Comparison of ENCODE assay signal across 8 cellular contexts in genomic region chr19:42313096-42313839, GRCh38. TPM values are rescaled to one million over a fixed set of nuclear protein-coding genes. Genes with fewer than 3 reads are reported as not detected.
A peak's percentile ranks its signal among the peaks of the same experiment; 100 is the strongest.
DNase-seq lines count a peak whose midpoint lies in the region; ATAC-seq, FAIRE-seq and TF ChIP-seq lines count a peak whose summit lies in the region.

Gene TMEM145 (plus strand): TSS chr19:42313309. CDS start chr19:42313377, 68 bp downstream.

- peaks cover 32% of the 10 kb centered on the region in 2 donors for H3K4me1 Mint-ChIP-seq in immature natural killer cell

- H3K56ac ChIP-seq in IMR-90 (ENCODE audit: extremely low read depth, insufficient read depth, low read length): no peak within 1 kb of the TSS

- no peak within 1 kb of the TSS for H4K91ac ChIP-seq in IMR-90 (ENCODE audit: insufficient read depth, low read depth, low read length)

- H2AFZ ChIP-seq in IMR-90 (replicated peaks; ENCODE audit: low read length, poor library complexity): peak within 1 kb of the TSS; percentile 87

- dilution Hi-C loops in IMR-90 (cut with HindIII; ENCODE audit: low sequenced_read_pairs, unreplicated experiment): no loop called here

- no peak for FAIRE-seq in bronchial epithelial cell (lab: Jason Lieb, UNC)

- no peak within 1 kb of the TSS for H3K4ac ChIP-seq in IMR-90 (ENCODE audit: low read depth, low read length)

- no peak within 1 kb of the TSS for H2BK120ac ChIP-seq in IMR-90 (ENCODE audit: low read depth, low read length)

- peak; percentile 52 for DNase-seq in IMR-90
- peak; percentile 53 for DNase-seq in RWPE1 (ENCODE audit: low spot score)
- no peak for DNase-seq in bronchial epithelial cell (ENCODE audit: low read depth)
- DNase-seq in immature natural killer cell: peak in 2 of 3 donors; percentile 28 to 38

- H2BK15ac ChIP-seq in IMR-90 (ENCODE audit: low read depth, low read length): no peak within 1 kb of the TSS

- H3K36me3 ChIP-seq in DOHH2 (ENCODE audit: control insufficient read depth, low read length): no peaks in the 10 kb centered on the region
- no peaks in the 10 kb centered on the region for H3K36me3 ChIP-seq in IMR-90 (ENCODE audit: control insufficient read depth, insufficient read depth, low read length)
- no peaks in the 10 kb centered on the region for H3K36me3 ChIP-seq in bronchial epithelial cell (ENCODE audit: control insufficient read depth, insufficient read depth, low read length)

- H4K8ac ChIP-seq in IMR-90 (ENCODE audit: low read depth in 2 of 2, low read length in 2 of 2): no peak within 1 kb of the TSS

- no peak within 1 kb of the TSS for H3K27ac Mint-ChIP-seq in immature natural killer cell

- TF ChIP-seq RAD21 in IMR-90 (IDR thresholded peaks at IDR 0.05; ENCODE audit: low read length): no peak

- no peaks in the 10 kb centered on the region for H3K36me3 Mint-ChIP-seq in immature natural killer cell

- H3K4me3 Mint-ChIP-seq in immature natural killer cell: peak within 1 kb of the TSS; percentile 54 to 73 (median 68)

- 0 out of 2 replicates have a peak, but pooled peaks cover 5% of the 10 kb centered on the region for H3F3A ChIP-seq in DOHH2 (ENCODE audit: control insufficient read depth, insufficient read depth)

- peak within 1 kb of the TSS; percentile 52 for H2AK9ac ChIP-seq in IMR-90 (replicated peaks; ENCODE audit: low read depth, low read length, poor library complexity)

- peaks cover 10% of the 10 kb centered on the region for H3K9me1 ChIP-seq in IMR-90 (ENCODE audit: insufficient read depth, low read length)

- in situ Hi-C loops in IMR-90 (cut with MboI; ENCODE audit: low sequenced_read_pairs): no loop called here

- no peak within 1 kb of the TSS for H3K18ac ChIP-seq in IMR-90 (ENCODE audit: low read depth, low read length)

- H3K4me1 ChIP-seq in DOHH2 (ENCODE audit: control insufficient read depth, low read length) (peaks cover 45% of the 10 kb centered on the region), IMR-90 (ENCODE audit: control insufficient read depth, insufficient read depth, low read length) (peaks cover 3% of the 10 kb centered on the region)

- no peaks in the 10 kb centered on the region for H3K9me3 Mint-ChIP-seq in immature natural killer cell

- H3K27me3 ChIP-seq in DOHH2 (ENCODE audit: control insufficient read depth, low read length): peaks cover 25% of the 10 kb centered on the region
- peaks cover 24% of the 10 kb centered on the region for H3K27me3 ChIP-seq in IMR-90 (ENCODE audit: control insufficient read depth, insufficient read depth, low read length)
- H3K27me3 ChIP-seq in bronchial epithelial cell (ENCODE audit: control insufficient read depth, insufficient read depth, low read length): peaks cover 9% of the 10 kb centered on the region

- no peak within 1 kb of the TSS for H3K14ac ChIP-seq in IMR-90 (replicated peaks; ENCODE audit: low read depth, low read length)

- H3K9me2 ChIP-seq in DOHH2 (replicated peaks; ENCODE audit: control insufficient read depth, low read length): no peaks in the 10 kb centered on the region

- WGBS in IMR-90 (ENCODE audit: extremely low coverage in 2 of 2, insufficient read length in 1 of 2), 2 experiments: 0% methylated on average over 1 of the region's 67 CpGs; no CpG with 5 or more reads in 1 of the 2 experiments

- ATAC-seq in IMR-90 (ENCODE audit: low read depth) (peak; percentile 92), HG03175 (IDR thresholded peaks at IDR 0.05; ENCODE audit: unreplicated experiment) (no peak), GM21723 (IDR thresholded peaks at IDR 0.05; ENCODE audit: unreplicated experiment) (no peak)

- no peaks in the 10 kb centered on the region for H3K9me3 ChIP-seq in DOHH2 (ENCODE audit: control insufficient read depth, insufficient read depth, low read length)
- no peaks in the 10 kb centered on the region for H3K9me3 ChIP-seq in IMR-90 (ENCODE audit: control insufficient read depth, insufficient read depth, low read length)

- no peak within 1 kb of the TSS for H3K23ac ChIP-seq in IMR-90 (ENCODE audit: low read depth, low read length)

- H3K79me2 ChIP-seq in DOHH2 (ENCODE audit: control insufficient read depth, low read length): no peaks in the 10 kb centered on the region

- H3K9ac ChIP-seq in IMR-90 (ENCODE audit: low read depth, low read length): no peak within 1 kb of the TSS

- H3K4me3 ChIP-seq in DOHH2 (ENCODE audit: low read length) (peak within 1 kb of the TSS; percentile 86), IMR-90 (ENCODE audit: insufficient read depth, low read depth, low read length) (peak within 1 kb of the TSS; percentile 36), bronchial epithelial cell (ENCODE audit: low read depth, low read length) (peak within 1 kb of the TSS; percentile 17), skin epidermis (peak within 1 kb of the TSS; percentile 4 to 50 (median 29))

- H4K20me1 ChIP-seq in DOHH2 (ENCODE audit: control insufficient read depth, insufficient read depth, low read depth, low read length) (no peaks in the 10 kb centered on the region), IMR-90 (ENCODE audit: insufficient read depth, low read length) (no peaks in the 10 kb centered on the region; the same call in 1 of the 2 replicates)

- CTCF ChIA-PET in IMR-90 (lab: Yijun Ruan, JAX): interaction anchor here (1.0 kb wide), 1 partner anchor 34 kb away, joined by 4 read pairs; no protein-coding TSS in a partner anchor
- CTCF ChIA-PET in RWPE1 (lab: Yijun Ruan, JAX): interaction anchor here (0.6 kb wide), 2 partner anchors 25 to 29 kb away, joined by 3 to 5 read pairs; no protein-coding TSS in a partner anchor

- no peak for TF ChIP-seq POLR2A in IMR-90 (IDR thresholded peaks at IDR 0.05; ENCODE audit: low read depth, low read length)

- no peak within 1 kb of the TSS for H2BK20ac ChIP-seq in IMR-90 (ENCODE audit: low read depth, low read length)

- H4K5ac ChIP-seq in IMR-90 (ENCODE audit: low read depth, low read length): no peak within 1 kb of the TSS

- no TSS peak for BruUV-seq in IMR-90 (replicated peaks; lab: Mats Ljungman, UMichigan)

- H3K27ac ChIP-seq in DOHH2 (ENCODE audit: low read depth, low read length) (no peak within 1 kb of the TSS), IMR-90 (ENCODE audit: insufficient read depth, low read length) (no peak within 1 kb of the TSS), RWPE1 (no peak within 1 kb of the TSS), skin epidermis (no peak within 1 kb of the TSS)

- intact Hi-C loops in IMR-90 (cut with micrococcal nuclease): no loop called here

- H2BK5ac ChIP-seq in IMR-90 (ENCODE audit: low read depth, low read length, poor library complexity, severe bottlenecking): no peak within 1 kb of the TSS

- peak within 1 kb of the TSS; percentile 95 for H3K4me2 ChIP-seq in DOHH2 (ENCODE audit: low read length)
- peak within 1 kb of the TSS; percentile 72 for H3K4me2 ChIP-seq in IMR-90 (ENCODE audit: low read depth, low read length)

- H3K27me3 Mint-ChIP-seq in immature natural killer cell (ENCODE audit: low read depth in 3 of 3): peaks cover 10 to 18% (median 15%) of the 10 kb centered on the region in 3 donors

- POLR2A ChIA-PET in IMR-90 (lab: Charles Lee; ENCODE audit: unreplicated experiment): no interaction called here
- POLR2A ChIA-PET in RWPE1 (lab: Yijun Ruan, JAX; ENCODE audit: low non-redundant PET): interaction anchor here (0.6 kb wide), 1 partner anchor 9 kb away, joined by 3 read pairs; no protein-coding TSS in a partner anchor

- no peaks in the 10 kb centered on the region for H3K79me1 ChIP-seq in IMR-90 (ENCODE audit: low read depth in 1 of 2, low read length in 2 of 2)

- no peak within 1 kb of the TSS for H2AK5ac ChIP-seq in IMR-90 (ENCODE audit: low read depth, low read length)

- TF ChIP-seq CTCF in DOHH2 (IDR thresholded peaks at IDR 0.05; ENCODE audit: low read depth, low read length, poor library complexity, severe bottlenecking) (peak; percentile 48), IMR-90 (conservative IDR thresholded peaks at IDR 0.05; ENCODE audit: low read depth, low read length) (0 out of 2 replicates have a peak, but pooled peaks have one; percentile 18), RWPE1 (conservative IDR thresholded peaks at IDR 0.05; ENCODE audit: low read depth) (0 out of 2 replicates have a peak, but pooled peaks have one; percentile 20), bronchial epithelial cell (IDR thresholded peaks at IDR 0.05; ENCODE audit: insufficient read depth, low read length, severe bottlenecking) (peak; percentile 8)

TF ChIP-seq in IMR-90, 13 proteins besides CTCF, POLR2A, EP300 and RAD21:
- TF ChIP-seq RCOR1 (IDR thresholded peaks at IDR 0.05; ENCODE audit: insufficient replicate concordance, low read length): no peak
- TF ChIP-seq FOS (IDR thresholded peaks at IDR 0.05; ENCODE audit: low read depth, low read length): no peak
- TF ChIP-seq MAZ (IDR thresholded peaks at IDR 0.05; ENCODE audit: borderline replicate concordance, low read depth, low read length): peak; percentile 64; the same call in 1 of the 2 replicates
- TF ChIP-seq MXI1 (IDR thresholded peaks at IDR 0.05; ENCODE audit: borderline replicate concordance, low read depth, low read length): 0 out of 2 replicates have a peak, but pooled peaks have one; percentile 19
- no peak for TF ChIP-seq CEBPB (IDR thresholded peaks at IDR 0.05; ENCODE audit: low read depth, low read length)
- TF ChIP-seq BHLHE40 (IDR thresholded peaks at IDR 0.05; ENCODE audit: low read depth, low read length): no peak
- TF ChIP-seq MAFK (IDR thresholded peaks at IDR 0.05; ENCODE audit: low read depth, low read length): no peak
- TF ChIP-seq SMC3 (IDR thresholded peaks at IDR 0.05; ENCODE audit: low read depth, low read length): no peak
- no peak for TF ChIP-seq NFE2L2 (IDR thresholded peaks at IDR 0.05; ENCODE audit: low read depth, low read length)
- TF ChIP-seq, protein P1, sequence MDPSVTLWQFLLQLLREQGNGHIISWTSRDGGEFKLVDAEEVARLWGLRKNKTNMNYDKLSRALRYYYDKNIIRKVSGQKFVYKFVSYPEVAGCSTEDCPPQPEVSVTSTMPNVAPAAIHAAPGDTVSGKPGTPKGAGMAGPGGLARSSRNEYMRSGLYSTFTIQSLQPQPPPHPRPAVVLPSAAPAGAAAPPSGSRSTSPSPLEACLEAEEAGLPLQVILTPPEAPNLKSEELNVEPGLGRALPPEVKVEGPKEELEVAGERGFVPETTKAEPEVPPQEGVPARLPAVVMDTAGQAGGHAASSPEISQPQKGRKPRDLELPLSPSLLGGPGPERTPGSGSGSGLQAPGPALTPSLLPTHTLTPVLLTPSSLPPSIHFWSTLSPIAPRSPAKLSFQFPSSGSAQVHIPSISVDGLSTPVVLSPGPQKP (IDR thresholded peaks at IDR 0.05; ENCODE audit: borderline replicate concordance, low read depth, low read length): no peak

RNA-seq across cellular contexts. Expression of gene TMEM145, which starts in this region (rescaled TPM):
- under 0.01 and 2.5 TPM in 2 replicates for total RNA-seq in IMR-90 (2012; rRNA removed)
- polyA plus RNA-seq in IMR-90 (2012; rRNA removed): 0.09 and 0.41 TPM in 2 replicates
- 0.10 and 0.20 TPM in 2 replicates for polyA plus RNA-seq in IMR-90 (2012; cell fraction: cytosol; rRNA removed)
- 1.5 and 2.9 TPM in 2 replicates for polyA plus RNA-seq in IMR-90 (2012; cell fraction: nucleus; rRNA removed; ENCODE audit: low replicate concordance)
- total RNA-seq in bronchial epithelial cell: 0.26 TPM in 1 of 2 replicates, not detected in the other
- polyA plus RNA-seq in immature natural killer cell: not detected

Comparison
In these comparisons a context has a peak if more than half of its experiments do, and no peak if none do; other contexts are left out.
1. Peak in DNase-seq in immature natural killer cell; RNA of the gene not detected or under 1 TPM.
2. H3K4me3 ChIP-seq: peak in every context shown above with its lines; median percentile 86 in DOHH2; 36 in IMR-90; 29 in skin epidermis; 17 in bronchial epithelial cell.